ENCODE assay signal across 9 cellular contexts in the genomic region with DNA sequence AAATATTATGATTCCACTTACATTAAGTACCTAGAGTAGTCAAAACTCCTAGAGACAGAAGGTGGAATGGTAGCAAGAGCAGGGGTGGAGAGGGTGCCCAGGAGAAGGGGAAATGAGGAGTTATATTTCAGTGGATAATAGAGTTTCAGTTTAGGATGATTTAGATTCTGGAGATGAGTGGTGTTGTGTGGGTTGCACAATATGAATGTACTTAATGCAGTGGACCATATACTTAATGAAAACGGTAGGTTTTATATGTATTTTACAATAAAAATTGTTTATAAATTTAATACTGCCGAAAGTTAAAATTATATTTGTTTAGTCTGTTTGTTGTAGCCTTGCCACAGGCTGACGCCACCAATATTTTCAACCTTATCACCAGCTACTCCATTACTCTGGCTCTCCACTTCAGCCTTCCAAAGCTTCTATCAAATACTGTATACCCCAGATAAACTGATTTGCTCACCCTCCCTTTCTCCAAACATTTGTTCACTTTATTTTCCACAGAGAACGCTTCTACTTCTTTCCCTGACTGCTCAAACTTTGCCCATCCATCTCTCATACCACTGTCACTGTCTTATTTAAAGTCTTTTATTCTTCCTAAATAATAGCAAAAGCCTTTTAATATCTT. TPM values are rescaled to one million over a fixed set of nuclear protein-coding genes. Genes with fewer than 3 reads are reported as not detected.
DNase-seq lines count a peak whose midpoint lies in the region; ATAC-seq and TF ChIP-seq lines count a peak whose summit lies in the region.
"Had no signal": no experiment of that assay in that cellular context is flagged by ENCODE, and none has a peak within 500 bp of the region (broad histone marks: within the 10 kb centered on the region; RNA-seq: fewer than 3 reads in every experiment).

No MANE protein-coding gene starts in this region.

- H3F3A ChIP-seq in GM23248 (ENCODE audit: insufficient read depth): peaks cover 18% of the 10 kb centered on the region; the same call in 1 of the 2 replicates

- H3K36me3 ChIP-seq in CD4-positive, CD25-positive, alpha-beta regulatory T cell (ENCODE audit: control insufficient read depth, insufficient read depth, low read length): no peaks in the 10 kb centered on the region
- no peaks in the 10 kb centered on the region for H3K36me3 ChIP-seq in GM23248 (ENCODE audit: low read depth)
- H3K36me3 ChIP-seq in left lung: no peaks in the 10 kb centered on the region

- H3K9ac ChIP-seq in GM23248: peak overlapping the region; percentile 98

- WGBS in GM23248 (ENCODE audit: low coverage in 1 of 2, low lambda C conversion rate in 2 of 2, missing lambda C conversion rate in 2 of 2), 2 experiments: 96 to 98% methylated on average over 4 of the region's 4 CpGs

- no peaks in the 10 kb centered on the region for H4K20me1 ChIP-seq in GM23248 (ENCODE audit: insufficient read depth)

- H3K4me3 Mint-ChIP-seq in CD4-positive, CD25-positive, alpha-beta regulatory T cell: peak overlapping the region in 3 of 4 donors; percentile 95 to 98 (median 96)
- no peak overlapping the region for H3K4me3 Mint-ChIP-seq in chondrocyte (ENCODE audit: unreplicated experiment)

- in situ Hi-C loops in GM23248 (cut with MboI): loop anchor here (25.0 kb wide), 1 partner anchor 955 kb away; no protein-coding TSS in a partner anchor

- peaks cover 6% of the 10 kb centered on the region for H3K36me3 Mint-ChIP-seq in CD4-positive, CD25-positive, alpha-beta regulatory T cell
- H3K36me3 Mint-ChIP-seq in chondrocyte (ENCODE audit: low read depth): peaks cover under 1% of the 10 kb centered on the region

- peak overlapping the region in 2 of 3 donors; percentile 16 to 98 for H3K27ac Mint-ChIP-seq in CD4-positive, CD25-positive, alpha-beta regulatory T cell
- H3K27ac Mint-ChIP-seq in chondrocyte (ENCODE audit: unreplicated experiment): no peak overlapping the region

- TF ChIP-seq CTCF in VCaP (conservative IDR thresholded peaks at IDR 0.05) (no peak), left lung (IDR thresholded peaks at IDR 0.05) (no peak), chondrocyte (IDR thresholded peaks at IDR 0.05) (no peak)

- peaks cover 7 to 27% (median 17%) of the 10 kb centered on the region in 4 donors for H3K4me1 Mint-ChIP-seq in CD4-positive, CD25-positive, alpha-beta regulatory T cell
- H3K4me1 Mint-ChIP-seq in chondrocyte (ENCODE audit: low read depth): peaks cover 9% of the 10 kb centered on the region

- H3K4me1 ChIP-seq in CD4-positive, CD25-positive, alpha-beta regulatory T cell (ENCODE audit: control insufficient read depth, insufficient read depth, low read length, poor library complexity, severe bottlenecking): peaks cover 39% of the 10 kb centered on the region
- H3K4me1 ChIP-seq in GM23248 (ENCODE audit: insufficient read depth) (peaks cover 30% of the 10 kb centered on the region), left lung (peaks cover 26 to 42% of the 10 kb centered on the region in 2 donors)

- H3K4me2 ChIP-seq in GM23248 (ENCODE audit: unreplicated experiment): peak overlapping the region; percentile 91

- no peaks in the 10 kb centered on the region for H3K9me3 Mint-ChIP-seq in CD4-positive, CD25-positive, alpha-beta regulatory T cell
- no peaks in the 10 kb centered on the region for H3K9me3 Mint-ChIP-seq in chondrocyte (ENCODE audit: low read depth)

- peak overlapping the region; percentile 92; the same call in 1 of the 2 replicates for H2AFZ ChIP-seq in GM23248

- no peaks in the 10 kb centered on the region for H3K27me3 Mint-ChIP-seq in CD4-positive, CD25-positive, alpha-beta regulatory T cell
- no peaks in the 10 kb centered on the region for H3K27me3 Mint-ChIP-seq in chondrocyte (ENCODE audit: low read depth)

- H3K9me2 ChIP-seq in GM23248 (ENCODE audit: insufficient read depth): no peaks in the 10 kb centered on the region

- H3K27ac ChIP-seq in CD4-positive, CD25-positive, alpha-beta regulatory T cell (ENCODE audit: insufficient read depth, low read length, poor library complexity, severe bottlenecking): no peak overlapping the region
- H3K27ac ChIP-seq in GM23248 (no peak overlapping the region), VCaP (peak overlapping the region; percentile 97), left lung (no peak overlapping the region)

- H3K27me3 ChIP-seq in CD4-positive, CD25-positive, alpha-beta regulatory T cell (ENCODE audit: control insufficient read depth, insufficient read depth, low read length): no peaks in the 10 kb centered on the region
- H3K27me3 ChIP-seq in GM23248 (replicated peaks; ENCODE audit: insufficient read depth) (no peaks in the 10 kb centered on the region), left lung (no peaks in the 10 kb centered on the region)

- H3K79me2 ChIP-seq in GM23248 (ENCODE audit: insufficient read depth): peaks cover 54% of the 10 kb centered on the region

- H3K9me3 ChIP-seq in CD4-positive, CD25-positive, alpha-beta regulatory T cell (ENCODE audit: control insufficient read depth in 2 of 2, low read length in 2 of 2): no peaks in the 10 kb centered on the region
- H3K9me3 ChIP-seq in GM23248 (ENCODE audit: low read depth) (no peaks in the 10 kb centered on the region), left lung (no peaks in the 10 kb centered on the region)

- no peak for DNase-seq in CD4-positive, CD25-positive, alpha-beta regulatory T cell
- no peak for DNase-seq in GM23248
- DNase-seq in left lung: no peak
- DNase-seq in D341Med (ENCODE audit: low spot score): no peak
- DNase-seq in chondrocyte (ENCODE audit: low spot score): no peak
- DNase-seq in occipital lobe (lab: John Stamatoyannopoulos, UW): no peak
- DNase-seq: NCI-H1105 had no signal

- intact Hi-C loops in left lung (cut with DNase I): no loop called here

- ATAC-seq in CD4-positive, CD25-positive, alpha-beta regulatory T cell (ENCODE audit: low read depth in 2 of 2): no peak
- ATAC-seq in left lung (peak; percentile 3), HG02571 (IDR thresholded peaks at IDR 0.05; ENCODE audit: unreplicated experiment) (no peak)

- H3K4me3 ChIP-seq in CD4-positive, CD25-positive, alpha-beta regulatory T cell (ENCODE audit: low read depth, low read length): peak overlapping the region; percentile 88
- H3K4me3 ChIP-seq in GM23248 (peak overlapping the region; percentile 91), left lung (peak overlapping the region in 1 of 2 donors; percentile 88)

RNA-seq across cellular contexts. Expression of gene RBM26, which starts 1.4 kb away (rescaled TPM):
- total RNA-seq in CD4-positive, CD25-positive, alpha-beta regulatory T cell: 86.4 TPM
- 10 to 100 TPM; 10.6 to 17.6 (median 14.3) TPM for polyA plus RNA-seq in CD4-positive, CD25-positive, alpha-beta regulatory T cell
- 18.2 and 19.2 TPM in 2 replicates for total RNA-seq in GM23248 (2014; rRNA removed; shearing (Covaris generic))
- polyA plus RNA-seq in GM23248 (2016; fragmentation: Nextera tagmentation; extraction: Ambion mirVana): 8.3 and 11.1 TPM in 2 replicates
- total RNA-seq in left lung: 10 to 100 TPM; 29.0 to 39.5 TPM
- total RNA-seq in chondrocyte: 29.1 to 37.5 TPM (median 29.6 TPM) in 3 replicates
- 79.5 TPM for total RNA-seq in occipital lobe
